Comparison of ENCODE assay signal across 8 cellular contexts in genomic region chr16:11977206-11978041, GRCh38. TPM values are rescaled to one million over a fixed set of nuclear protein-coding genes. Genes with fewer than 3 reads are reported as not detected.
DNase-seq lines count a peak whose midpoint lies in the region; ATAC-seq and TF ChIP-seq lines count a peak whose summit lies in the region.

No MANE protein-coding gene starts in this region.

- H3K27ac Mint-ChIP-seq in activated naive CD4-positive, alpha-beta T cell treated with anti-CD3 and anti-CD28 coated beads, Interleukin-2, amount 50 U/mL, for 24 hours: peak overlapping the region; percentile 90

- RAD21 ChIA-PET in HCT116 (lab: Charles Lee; ENCODE audit: low non-redundant PET in 1 of 2, low total read pairs in 2 of 2, uncharacterized antibody in 2 of 2, unreplicated experiment in 2 of 2): interaction anchor here in 1 of 2 experiments (1.0 kb wide), 1 partner anchor 90 kb away, joined by 3 read pairs; no protein-coding TSS in a partner anchor

- H4K20me1 ChIP-seq in HCT116 (ENCODE audit: insufficient read depth): no peaks in the 10 kb centered on the region

- H3K9me3 Mint-ChIP-seq in activated naive CD4-positive, alpha-beta T cell treated with anti-CD3 and anti-CD28 coated beads, Interleukin-2, amount 50 U/mL, for 24 hours: no peaks in the 10 kb centered on the region

- BruUV-seq in HCT116 (replicated peaks; lab: Mats Ljungman, UMichigan): no TSS peak

- H3K9me3 ChIP-seq in HCT116 (ENCODE audit: control insufficient read depth in 1 of 2, insufficient read depth in 1 of 2, low read depth in 1 of 2, low read length in 2 of 2) (no peaks in the 10 kb centered on the region), heart left ventricle (no peaks in the 10 kb centered on the region)

- CTCF ChIA-PET in HCT116 (lab: Charles Lee): interaction anchor here (1.5 kb wide), 1 partner anchor 90 kb away, joined by 10 read pairs; no protein-coding TSS in a partner anchor

- TF ChIP-seq POLR2A in HCT116 (IDR thresholded peaks at IDR 0.05; ENCODE audit: borderline replicate concordance, extremely low read depth, insufficient read depth, insufficient read length) (no peak), heart left ventricle (IDR thresholded peaks at IDR 0.05) (no peak)

- peak overlapping the region; percentile 94 for H3K4me3 Mint-ChIP-seq in activated naive CD4-positive, alpha-beta T cell treated with anti-CD3 and anti-CD28 coated beads, Interleukin-2, amount 50 U/mL, for 24 hours

- TF ChIP-seq CTCF in HCT116 (IDR thresholded peaks at IDR 0.05 in 2 of 3, conservative IDR thresholded peaks at IDR 0.05 in 1 of 3; ENCODE audit: borderline replicate concordance in 1 of 3, insufficient read depth in 1 of 3, low read depth in 2 of 3, low read length in 2 of 3): no peak
- TF ChIP-seq CTCF in heart left ventricle (IDR thresholded peaks at IDR 0.05): no peak

- in situ Hi-C loops in ACHN (cut with HindIII; ENCODE audit: low pct_ligation_motif_present, low pct_unique_long_range_greater_than_20kb, low sequenced_read_pairs): no loop called here

- H3K79me2 ChIP-seq in HCT116 (ENCODE audit: insufficient read depth, low read length): peaks cover 9% of the 10 kb centered on the region; the same call in 1 of the 2 replicates

- H3K4me1 Mint-ChIP-seq in activated naive CD4-positive, alpha-beta T cell treated with anti-CD3 and anti-CD28 coated beads, Interleukin-2, amount 50 U/mL, for 24 hours: peaks cover 47% of the 10 kb centered on the region

- peaks cover 2 to 19% of the 10 kb centered on the region in 2 experiments; a peak in 3 of 4 replicates for H3K4me1 ChIP-seq in HCT116 (ENCODE audit: control insufficient read depth in 1 of 2, insufficient read depth in 2 of 2, low read length in 2 of 2)
- H3K4me1 ChIP-seq in heart left ventricle: peaks cover 0 to 24% (median 17%) of the 10 kb centered on the region in 12 donors
- H3K4me1 ChIP-seq in rectal smooth muscle tissue (ENCODE audit: control insufficient read depth, insufficient read depth, low read length): peaks cover 9% of the 10 kb centered on the region

- peak overlapping the region; percentile 90 for H3K4me2 ChIP-seq in HCT116 (ENCODE audit: low read length)

- WGBS in heart left ventricle, 4 donors: 12 to 18% (median 13%) methylated on average over 15 of the region's 15 CpGs

- no peak overlapping the region for H3K27ac ChIP-seq in HCT116 (ENCODE audit: low read depth, low read length)
- peak overlapping the region in 11 of 12 donors; percentile 67 to 92 (median 83) for H3K27ac ChIP-seq in heart left ventricle
- H3K27ac ChIP-seq in rectal smooth muscle tissue (ENCODE audit: low read depth, low read length): peak overlapping the region; percentile 48

- TF ChIP-seq RAD21 in HCT116 (IDR thresholded peaks at IDR 0.05; ENCODE audit: low read depth): no peak

- H3K27me3 Mint-ChIP-seq in activated naive CD4-positive, alpha-beta T cell treated with anti-CD3 and anti-CD28 coated beads, Interleukin-2, amount 50 U/mL, for 24 hours: no peaks in the 10 kb centered on the region

- H3K27me3 ChIP-seq in HCT116 (ENCODE audit: insufficient read depth, low read length) (no peaks in the 10 kb centered on the region), heart left ventricle (no peaks in the 10 kb centered on the region), rectal smooth muscle tissue (ENCODE audit: control insufficient read depth, insufficient read depth, low read length) (no peaks in the 10 kb centered on the region)

- intact Hi-C loops in HCT116 (cut with micrococcal nuclease) (loop anchor here (5.0 kb wide), 1 partner anchor 60 kb away; the partner anchor contains the start of gene GSPT1), heart left ventricle (cut with DNase I) (loop anchor here in 9 of 10 donors (2.0 to 10.0 kb wide), 5 partner anchors 60 to 90 kb away; partner anchors contain the start of gene GSPT1 (in 1 of the 9))

- H3K4me3 ChIP-seq in HCT116 (replicated peaks in 1 of 2; ENCODE audit: low read depth in 1 of 2, low read length in 2 of 2): peak overlapping the region; percentile 94 to 97
- H3K4me3 ChIP-seq in heart left ventricle: peak overlapping the region; percentile 83 to 100 (median 92)
- peak overlapping the region; percentile 98 for H3K4me3 ChIP-seq in rectal smooth muscle tissue (ENCODE audit: low read length)

- POLR2A ChIA-PET in HCT116 (lab: Charles Lee): interaction anchor here (0.7 to 1.3 kb wide), 4 partner anchors 14 to 91 kb away, joined by 3 to 4 read pairs (median 3); no protein-coding TSS in a partner anchor

- no peak overlapping the region for H2AFZ ChIP-seq in HCT116 (ENCODE audit: low read depth, low read length, poor library complexity, severe bottlenecking)

- peaks cover 2% of the 10 kb centered on the region for H3K36me3 Mint-ChIP-seq in activated naive CD4-positive, alpha-beta T cell treated with anti-CD3 and anti-CD28 coated beads, Interleukin-2, amount 50 U/mL, for 24 hours

- H3K9ac ChIP-seq in HCT116 (ENCODE audit: low read length) (peak overlapping the region; percentile 78), rectal smooth muscle tissue (ENCODE audit: low read length) (peak overlapping the region; percentile 78)

- peak; percentile 71 for DNase-seq in ACHN
- DNase-seq in HCT116 (ENCODE audit: low read depth, low spot score): peak; percentile 15
- peak in 3 of 5 donors; percentile 14 to 34 (median 21) for DNase-seq in heart left ventricle

- peaks cover 0 to 4% of the 10 kb centered on the region in 2 experiments; a peak in 1 of 4 replicates for H3K36me3 ChIP-seq in HCT116 (ENCODE audit: control insufficient read depth in 1 of 2, insufficient read depth in 2 of 2, low read length in 2 of 2)
- H3K36me3 ChIP-seq in heart left ventricle: peaks cover 0 to 14% (median 0%) of the 10 kb centered on the region in 9 donors
- no peaks in the 10 kb centered on the region for H3K36me3 ChIP-seq in rectal smooth muscle tissue (ENCODE audit: control insufficient read depth, insufficient read depth, low read length)

- ATAC-seq in HCT116 (peak; percentile 25; the same call in 1 of the 2 replicates), heart left ventricle (peak in 3 of 4 donors; percentile 60 to 73 (median 66)), GM19452 (IDR thresholded peaks at IDR 0.05; ENCODE audit: unreplicated experiment) (no peak), HG03097 (IDR thresholded peaks at IDR 0.05; ENCODE audit: low FRiP score, unreplicated experiment) (no peak), HG03439 (IDR thresholded peaks at IDR 0.05; ENCODE audit: unreplicated experiment) (no peak)

- H3K9me2 ChIP-seq in HCT116 (ENCODE audit: insufficient read depth): no peaks in the 10 kb centered on the region

TF ChIP-seq in HCT116, 20 proteins besides CTCF, POLR2A, EP300 and RAD21:
- no peak for TF ChIP-seq JUND (IDR thresholded peaks at IDR 0.05)
- 0 out of 2 replicates have a peak, but pooled peaks have one; percentile 4 for TF ChIP-seq SIN3A (IDR thresholded peaks at IDR 0.05; ENCODE audit: low read depth)
- no peak for TF ChIP-seq EGR1 (IDR thresholded peaks at IDR 0.05; ENCODE audit: low read depth)
- TF ChIP-seq, protein P1, sequence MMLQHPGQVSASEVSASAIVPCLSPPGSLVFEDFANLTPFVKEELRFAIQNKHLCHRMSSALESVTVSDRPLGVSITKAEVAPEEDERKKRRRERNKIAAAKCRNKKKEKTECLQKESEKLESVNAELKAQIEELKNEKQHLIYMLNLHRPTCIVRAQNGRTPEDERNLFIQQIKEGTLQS (IDR thresholded peaks at IDR 0.05): no peak
TF ChIP-seq in HCT116: peak in this region for 1.

RNA-seq across cellular contexts. Expression of gene SNX29, which starts 0.9 kb away (rescaled TPM):
- total RNA-seq in HCT116 (2021; ENCODE audit: unreplicated experiment): 7.4 TPM
- polyA plus RNA-seq in HCT116 (2012): 2.4 and 2.8 TPM in 2 replicates
- total RNA-seq in heart left ventricle: 10 to 100 TPM in 8 of 9 donors, 1 to 10 TPM in 1; 8.4 to 26.2 (median 12.9) TPM
- 1 to 10 TPM; 3.7 to 4.3 TPM for polyA plus RNA-seq in heart left ventricle

RNA-seq across cellular contexts. Expression of gene TNFRSF17, which starts 12.4 kb away (rescaled TPM):
- total RNA-seq in HCT116 (2021; ENCODE audit: unreplicated experiment): not detected
- 0.09 TPM in 1 of 2 replicates, not detected in the other for polyA plus RNA-seq in HCT116 (2012)
- under 1 TPM in 1 of 9 donors, not detected in 8; 0.99 TPM for total RNA-seq in heart left ventricle
- not detected for polyA plus RNA-seq in heart left ventricle

RNA-seq across cellular contexts. Expression of gene NPIPB2, which starts 35.6 kb away (rescaled TPM):
- total RNA-seq in HCT116 (2021; ENCODE audit: unreplicated experiment) (10.7 TPM), heart left ventricle (1 to 10 TPM; 1.1 to 6.1 (median 2.5) TPM)
- polyA plus RNA-seq in HCT116 (2012): 5.7 and 10.2 TPM in 2 replicates
- 1 to 10 TPM; 4.0 to 8.4 TPM for polyA plus RNA-seq in heart left ventricle

Comparison
In these comparisons a context has a peak if more than half of its experiments do, and no peak if none do; other contexts are left out.
1. DNase-seq: peak in every context shown above with its lines; median percentile 71 in ACHN; 21 in heart left ventricle; 15 in HCT116.
2. ATAC-seq: peak in HCT116 (single experiment) and heart left ventricle (3 of 4); none in GM19452 (single experiment), HG03097 (single experiment) and HG03439 (single experiment).
3. Peak in every context shown above with its lines, with median percentiles within 50 percentile points of each other: H3K4me3 ChIP-seq.